Comparison of ENCODE assay signal across 16 cellular contexts in the genomic region with DNA sequence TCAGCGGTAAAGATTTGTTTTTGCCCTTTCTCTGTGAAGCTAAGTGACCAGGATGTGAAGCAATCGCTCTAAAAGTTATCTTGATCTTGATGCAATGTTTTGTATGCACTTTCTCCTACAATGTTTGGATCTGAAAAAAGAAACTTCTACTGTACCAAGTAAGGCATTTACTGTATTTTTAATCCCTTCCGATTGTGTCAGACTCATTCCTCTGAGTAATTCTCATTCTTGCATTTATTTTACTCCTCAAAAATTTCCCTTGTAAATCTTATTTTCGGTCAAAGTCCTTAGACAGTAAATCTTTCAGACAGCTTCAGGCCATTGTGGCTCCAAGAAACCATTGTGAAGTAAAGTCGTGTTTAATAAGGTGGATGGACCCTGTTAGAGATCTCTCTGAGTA.
DNase-seq lines count a peak whose midpoint lies in the region; ATAC-seq and TF ChIP-seq lines count a peak whose summit lies in the region.
"Had no signal": no experiment of that assay in that cellular context is flagged by ENCODE, and none has a peak within 500 bp of the region (broad histone marks: within the 10 kb centered on the region; RNA-seq: fewer than 3 reads in every experiment).

No MANE protein-coding gene starts in this region.

- no peaks in the 10 kb centered on the region for H3K4me1 Mint-ChIP-seq in activated CD8-positive, alpha-beta T cell treated with anti-CD3 and anti-CD28 coated beads, Interleukin-2, amount 10 ng/mL, durations not matched to agents 7 days and 5 days (ENCODE audit: low read depth)

- H3K4me3 ChIP-seq in AG04449 (ENCODE audit: low read depth, low read length), result peak overlapping the region; percentile 9; the same call in 1 of the 2 replicates
- H3K4me3 ChIP-seq: colonic mucosa, transverse colon had no signal

- POLR2A ChIA-PET in AG04449 (lab: Yijun Ruan, JAX), result no interaction called here
- POLR2A ChIA-PET in activated CD8-positive, alpha-beta T cell treated with anti-CD3 and anti-CD28 coated beads, Interleukin-2, amount 10 ng/mL, durations not matched to agents 7 days and 5 days (lab: Charles Lee), result no interaction called here

- no peak overlapping the region for H3K4me3 Mint-ChIP-seq in activated CD8-positive, alpha-beta T cell treated with anti-CD3 and anti-CD28 coated beads, Interleukin-2, amount 10 ng/mL, durations not matched to agents 7 days and 5 days

- intact Hi-C loops in left colon (cut with DNase I, micrococcal nuclease), result no loop called here

- CTCF ChIA-PET in AG04449 (lab: Yijun Ruan, JAX), result interaction anchor here (1.0 to 2.3 kb wide), 2 partner anchors 14 to 177 kb away, joined by 4 to 13 read pairs; no protein-coding TSS in a partner anchor
- CTCF ChIA-PET in activated CD8-positive, alpha-beta T cell treated with anti-CD3 and anti-CD28 coated beads, Interleukin-2, amount 10 ng/mL, durations not matched to agents 7 days and 5 days (lab: Charles Lee), result interaction anchor here (0.7 kb wide), 1 partner anchor 18 kb away, joined by 3 read pairs; no protein-coding TSS in a partner anchor

- no peaks in the 10 kb centered on the region for H3K27me3 Mint-ChIP-seq in activated CD8-positive, alpha-beta T cell treated with anti-CD3 and anti-CD28 coated beads, Interleukin-2, amount 10 ng/mL, durations not matched to agents 7 days and 5 days (ENCODE audit: low read depth)

- H3K27ac Mint-ChIP-seq in activated CD8-positive, alpha-beta T cell treated with anti-CD3 and anti-CD28 coated beads, Interleukin-2, amount 10 ng/mL, durations not matched to agents 7 days and 5 days, result no peak overlapping the region

- H3K36me3 Mint-ChIP-seq in activated CD8-positive, alpha-beta T cell treated with anti-CD3 and anti-CD28 coated beads, Interleukin-2, amount 10 ng/mL, durations not matched to agents 7 days and 5 days (ENCODE audit: low read depth), result no peaks in the 10 kb centered on the region

- TF ChIP-seq CTCF in AG04449 (IDR thresholded peaks at IDR 0.05; ENCODE audit: insufficient read depth, low read length, missing control alignments), result no peak

- peak; percentile 24 for ATAC-seq in left colon
- no peak for ATAC-seq in HG02798 (IDR thresholded peaks at IDR 0.05; ENCODE audit: poor library complexity, unreplicated experiment)
- no peak for ATAC-seq in activated CD8-positive, alpha-beta T cell treated with anti-CD3 and anti-CD28 coated beads, Interleukin-2, amount 10 ng/mL, durations not matched to agents 7 days and 5 days
- ATAC-seq: foreskin keratinocyte, SK-N-SH treated with all-trans-retinoic acid at 6 μM for 48 hours had no signal

- DNase-seq in AG04449 (ENCODE audit: low read depth, low spot score), result peak; percentile 66
- DNase-seq in HS-5 (ENCODE audit: low read depth), result peak; percentile 24
- peak; percentile 85 for DNase-seq in amniotic epithelial cell (ENCODE audit: low read depth)
- no peak for DNase-seq in left colon
- no peak for DNase-seq in activated gamma-delta T cell (lab: John Stamatoyannopoulos, UW)
- DNase-seq in activated CD8-positive, alpha-beta T cell treated with anti-CD3 and anti-CD28 coated beads, Interleukin-2, amount 10 ng/mL, durations not matched to agents 7 days and 5 days, result no peak
- DNase-seq in SW 1271 (lab: John Stamatoyannopoulos, UW), result no peak
- DNase-seq: activated CD4-positive, CD25-positive, alpha-beta regulatory T cell; AML-193; colonic mucosa; DMS53; NCI-H2081 treated with DMSO at 0.1 percent for 48 hours; transverse colon had no signal

- no peaks in the 10 kb centered on the region for H3K9me3 Mint-ChIP-seq in activated CD8-positive, alpha-beta T cell treated with anti-CD3 and anti-CD28 coated beads, Interleukin-2, amount 10 ng/mL, durations not matched to agents 7 days and 5 days (ENCODE audit: insufficient read depth)

Comparison
In these comparisons a context has a peak if more than half of its experiments do, and no peak if none do; other contexts are left out.
1. DNase-seq: peak in AG04449 (single experiment), HS-5 (single experiment) and amniotic epithelial cell (single experiment); none in left colon (0 of 2), activated gamma-delta T cell (single experiment), activated CD8-positive, alpha-beta T cell treated with anti-CD3 and anti-CD28 coated beads, Interleukin-2, amount 10 ng/mL, durations not matched to agents 7 days and 5 days (single experiment) and SW 1271 (0 of 2).